27 cellular contexts compared by ENCODE assay signal in the genomic region with DNA sequence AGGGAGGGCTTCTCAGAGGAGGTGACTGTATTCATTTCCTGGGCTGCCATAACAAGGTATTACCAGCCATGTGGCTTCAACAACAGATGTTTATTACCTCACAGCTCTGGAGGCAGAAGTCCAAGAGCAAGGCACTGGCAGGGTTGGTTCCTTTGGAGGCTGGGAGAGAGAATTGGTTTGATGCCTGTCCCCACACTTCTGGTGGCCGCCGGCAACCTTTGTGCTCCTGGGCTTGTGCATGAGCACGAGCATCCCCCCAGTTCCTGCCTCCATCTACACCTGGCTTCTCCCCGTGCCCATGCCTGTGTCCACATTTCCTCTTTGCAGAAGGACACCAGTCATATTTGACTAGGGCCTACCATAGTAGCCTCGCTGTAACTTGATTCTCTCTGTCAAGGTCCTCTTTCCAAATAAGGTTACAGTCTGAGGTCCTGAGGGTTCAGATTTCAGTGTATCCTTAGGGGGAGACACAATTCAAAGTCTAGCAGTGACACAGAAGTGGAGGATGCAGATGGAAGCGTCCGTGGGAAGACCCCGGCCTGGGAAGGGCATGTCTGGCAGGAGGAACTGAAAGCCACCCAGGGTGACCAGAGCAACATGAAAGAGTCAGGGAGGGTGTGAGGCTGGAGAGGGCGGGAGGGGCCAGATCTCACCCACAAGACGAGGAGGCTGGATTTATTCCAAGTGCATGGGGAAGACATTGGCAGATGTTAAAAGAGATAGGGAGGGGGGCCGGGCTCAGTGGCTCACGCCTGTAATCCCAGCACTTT.
DNase-seq lines count a peak whose midpoint lies in the region.
"Had no signal": no experiment of that assay in that cellular context is flagged by ENCODE, and none has a peak within 500 bp of the region (broad histone marks: within the 10 kb centered on the region; RNA-seq: fewer than 3 reads in every experiment).

No MANE protein-coding gene starts in this region.

- H3K36me3 Mint-ChIP-seq in activated CD4-positive, alpha-beta T cell treated with anti-CD3 and anti-CD28 coated beads, Interleukin-2, amount 10 ng/mL, durations not matched to agents 24 days and 14 days (ENCODE audit: low read depth): no peaks in the 10 kb centered on the region
- H3K36me3 Mint-ChIP-seq: activated naive CD8-positive, alpha-beta T cell treated with anti-CD3 and anti-CD28 coated beads, Interleukin-2, amount 10 ng/mL, durations not matched to agents 7 days and 5 days had no signal

- no peak overlapping the region for H3K4me3 ChIP-seq in SJCRH30
- H3K4me3 ChIP-seq in MG63: no peak overlapping the region
- H3K4me3 ChIP-seq: ascending aorta, BLaER1, coronary artery, lung, mucosa of descending colon, SK-N-MC had no signal

- H3K9me3 ChIP-seq in SJCRH30 (replicated peaks) (no peaks in the 10 kb centered on the region), MG63 (no peaks in the 10 kb centered on the region)
- H3K9me3 ChIP-seq: ascending aorta, BLaER1, Caco-2, mucosa of descending colon had no signal

- H3K4me1 ChIP-seq in SJCRH30: peaks cover 4% of the 10 kb centered on the region; the same call in 1 of the 2 replicates
- H3K4me1 ChIP-seq: ascending aorta, BLaER1, Caco-2, parathyroid adenoma had no signal

- no peaks in the 10 kb centered on the region for H3K9me3 Mint-ChIP-seq in activated CD4-positive, alpha-beta T cell treated with anti-CD3 and anti-CD28 coated beads, Interleukin-2, amount 10 ng/mL, durations not matched to agents 24 days and 14 days
- H3K9me3 Mint-ChIP-seq: activated naive CD8-positive, alpha-beta T cell treated with anti-CD3 and anti-CD28 coated beads, Interleukin-2, amount 10 ng/mL, durations not matched to agents 7 days and 5 days; effector memory CD8-positive, alpha-beta T cell; T-helper 1 cell treated with Interleukin-12 subunit alpha and Interleukin-12 subunit beta and Interleukin-4 antibody, amounts not matched to agents 30 μg/mL and 1 μg/mL, for 36 hours had no signal

- no peak overlapping the region for H3K27ac ChIP-seq in SJCRH30
- H3K27ac ChIP-seq: ascending aorta, BLaER1, coronary artery, parathyroid adenoma, SK-N-MC had no signal

- no peaks in the 10 kb centered on the region for H3K4me1 Mint-ChIP-seq in activated CD4-positive, alpha-beta T cell treated with anti-CD3 and anti-CD28 coated beads, Interleukin-2, amount 10 ng/mL, durations not matched to agents 24 days and 14 days
- H3K4me1 Mint-ChIP-seq: activated naive CD8-positive, alpha-beta T cell treated with anti-CD3 and anti-CD28 coated beads, Interleukin-2, amount 10 ng/mL, durations not matched to agents 7 days and 5 days had no signal

- no peak overlapping the region for H3K4me3 Mint-ChIP-seq in activated CD4-positive, alpha-beta T cell treated with anti-CD3 and anti-CD28 coated beads, Interleukin-2, amount 10 ng/mL, durations not matched to agents 24 days and 14 days
- H3K4me3 Mint-ChIP-seq: activated naive CD8-positive, alpha-beta T cell treated with anti-CD3 and anti-CD28 coated beads, Interleukin-2, amount 10 ng/mL, durations not matched to agents 7 days and 5 days; effector memory CD8-positive, alpha-beta T cell; T-helper 1 cell treated with Interleukin-12 subunit alpha and Interleukin-12 subunit beta and Interleukin-4 antibody, amounts not matched to agents 30 μg/mL and 1 μg/mL, for 36 hours had no signal

- H3K36me3 ChIP-seq in SJCRH30: no peaks in the 10 kb centered on the region
- H3K36me3 ChIP-seq in MG63: no peaks in the 10 kb centered on the region
- H3K36me3 ChIP-seq: BLaER1 had no signal

- H3K27ac Mint-ChIP-seq in activated CD4-positive, alpha-beta T cell treated with anti-CD3 and anti-CD28 coated beads, Interleukin-2, amount 10 ng/mL, durations not matched to agents 24 days and 14 days: no peak overlapping the region
- H3K27ac Mint-ChIP-seq: activated naive CD8-positive, alpha-beta T cell treated with anti-CD3 and anti-CD28 coated beads, Interleukin-2, amount 10 ng/mL, durations not matched to agents 7 days and 5 days; effector memory CD8-positive, alpha-beta T cell; T-helper 1 cell treated with Interleukin-12 subunit alpha and Interleukin-12 subunit beta and Interleukin-4 antibody, amounts not matched to agents 30 μg/mL and 1 μg/mL, for 36 hours had no signal

- H3K27me3 ChIP-seq in SJCRH30: no peaks in the 10 kb centered on the region
- H3K27me3 ChIP-seq in MG63: no peaks in the 10 kb centered on the region
- H3K27me3 ChIP-seq: ascending aorta, BLaER1 had no signal

- intact Hi-C loops in activated CD4-positive, alpha-beta T cell treated with anti-CD3 and anti-CD28 coated beads, Interleukin-2, amount 10 ng/mL, durations not matched to agents 24 days and 14 days (cut with micrococcal nuclease): no loop called here

- H3K27me3 Mint-ChIP-seq in activated CD4-positive, alpha-beta T cell treated with anti-CD3 and anti-CD28 coated beads, Interleukin-2, amount 10 ng/mL, durations not matched to agents 24 days and 14 days: no peaks in the 10 kb centered on the region
- H3K27me3 Mint-ChIP-seq: activated naive CD8-positive, alpha-beta T cell treated with anti-CD3 and anti-CD28 coated beads, Interleukin-2, amount 10 ng/mL, durations not matched to agents 7 days and 5 days had no signal

- DNase-seq in activated CD4-positive, alpha-beta T cell treated with anti-CD3 and anti-CD28 coated beads, Interleukin-2, amount 10 ng/mL, durations not matched to agents 24 days and 14 days: peak; percentile 39
- no peak for DNase-seq in activated CD4-positive, alpha-beta T cell treated with anti-CD3 and anti-CD28 coated beads, Interleukin-2, amount 50 U/mL, for 1 hour
- peak; percentile 79 for DNase-seq in NCI-H2029 (lab: John Stamatoyannopoulos, UW)
- DNase-seq in SJCRH30: peak; percentile 18 to 50
- no peak for DNase-seq in dermis blood vessel endothelial cell
- no peak for DNase-seq in MG63
- no peak for DNase-seq in activated CD4-positive, CD25-positive, alpha-beta regulatory T cell (lab: John Stamatoyannopoulos, UW)
- DNase-seq: activated CD8-positive, alpha-beta memory T cell treated with anti-CD3 and anti-CD28 coated beads for 24 hours; activated effector memory CD4-positive, alpha-beta T cell treated with anti-CD3 and anti-CD28 coated beads, Interleukin-2, amount 50 U/mL, for 16 hours; activated naive CD8-positive, alpha-beta T cell treated with anti-CD3 and anti-CD28 coated beads, Interleukin-2, amount 10 ng/mL, durations not matched to agents 7 days and 5 days; Caco-2; effector memory CD8-positive, alpha-beta T cell; foreskin fibroblast; head of caudate nucleus; mucosa of descending colon; NCI-H1417 treated with DMSO at 0.1 percent for 48 hours; NCI-H526 treated with DMSO at 0.1 percent for 48 hours; RPMI8226; stimulated activated CD4-positive, alpha-beta T cell treated with anti-CD3 and anti-CD28 coated beads, Interleukin-2, amount 100 ng/mL, for 48 hours; trophoblast cell had no signal

Comparison
In these comparisons a context has a peak if more than half of its experiments do, and no peak if none do; other contexts are left out.
1. DNase-seq: peak in activated CD4-positive, alpha-beta T cell treated with anti-CD3 and anti-CD28 coated beads, Interleukin-2, amount 10 ng/mL, durations not matched to agents 24 days and 14 days (single experiment), NCI-H2029 (single experiment) and SJCRH30 (2 of 2); none in activated CD4-positive, alpha-beta T cell treated with anti-CD3 and anti-CD28 coated beads, Interleukin-2, amount 50 U/mL, for 1 hour (single experiment), dermis blood vessel endothelial cell (single experiment), MG63 (single experiment) and activated CD4-positive, CD25-positive, alpha-beta regulatory T cell (0 of 4).